ENCODE assay signal across 20 cellular contexts in genomic region chr5:9515451-9515850, GRCh38. TPM values are rescaled to one million over a fixed set of nuclear protein-coding genes. Genes with fewer than 3 reads are reported as not detected.
"Had no signal": no experiment of that assay in that cellular context is flagged by ENCODE, and none has a peak within 500 bp of the region (broad histone marks: within the 10 kb centered on the region; RNA-seq: fewer than 3 reads in every experiment).

No MANE protein-coding gene starts in this region.

- H3K4me1 Mint-ChIP-seq: immature natural killer cell had no signal

- H3K36me3 ChIP-seq: neural progenitor cell, ovary, right lobe of liver, stomach, thoracic aorta, transverse colon had no signal

- H3K27ac ChIP-seq: dorsolateral prefrontal cortex, neural progenitor cell, ovary, right lobe of liver, skin epidermis, stomach, thoracic aorta, transverse colon had no signal

- H3K9me3 ChIP-seq: mucosa of descending colon, ovary, right lobe of liver, stomach, thoracic aorta, transverse colon had no signal

- H3K36me3 Mint-ChIP-seq: natural killer cell treated with Interleukin-12 subunit alpha and Interleukin-12 subunit beta and Interleukin-15 and Interleukin-18, amount 100 ng/mL, for 72 hours had no signal

- H3K4me3 ChIP-seq: dorsolateral prefrontal cortex, mucosa of descending colon, neural progenitor cell, ovary, right lobe of liver, skin epidermis, stomach, thoracic aorta, transverse colon had no signal

- H3K9me3 Mint-ChIP-seq: neural progenitor cell had no signal

- ATAC-seq: esophagus mucosa; mucosa of descending colon; natural killer cell treated with Interleukin-12 subunit alpha and Interleukin-12 subunit beta and Interleukin-15 and Interleukin-18, amount 100 ng/mL, for 72 hours; right lobe of liver had no signal

- H3K4me3 Mint-ChIP-seq: immature natural killer cell; natural killer cell treated with Interleukin-12 subunit alpha and Interleukin-12 subunit beta and Interleukin-15 and Interleukin-18, amount 100 ng/mL, for 72 hours; neural progenitor cell had no signal

- H3K27ac Mint-ChIP-seq: immature natural killer cell; natural killer cell treated with Interleukin-12 subunit alpha and Interleukin-12 subunit beta and Interleukin-15 and Interleukin-18, amount 100 ng/mL, for 72 hours; neural progenitor cell had no signal

- H3K4me1 ChIP-seq: neural progenitor cell, right lobe of liver, stomach had no signal

- DNase-seq: central memory CD4-positive, alpha-beta T cell; cortex of kidney; dorsolateral prefrontal cortex; effector memory CD4-positive, alpha-beta T cell; immature natural killer cell; mammary epithelial cell; mucosa of descending colon; nucleus accumbens; ovary; right lobe of liver; stimulated activated CD4-positive, alpha-beta T cell treated with anti-CD3 and anti-CD28 coated beads, Interleukin-12 subunit alpha, Interleukin-12 subunit beta, amount 100 ng/mL, for 4 hours; stimulated activated naive CD4-positive, alpha-beta T cell; stomach; substantia nigra; transverse colon had no signal

- H3K27me3 ChIP-seq: neural progenitor cell, ovary, right lobe of liver, stomach, transverse colon had no signal

- H3K27me3 Mint-ChIP-seq: natural killer cell treated with Interleukin-12 subunit alpha and Interleukin-12 subunit beta and Interleukin-15 and Interleukin-18, amount 100 ng/mL, for 72 hours had no signal

RNA-seq across cellular contexts. Expression of gene SEMA5A, which starts 30.4 kb away (rescaled TPM):
- total RNA-seq: natural killer cell treated with Interleukin-12 subunit alpha and Interleukin-12 subunit beta and Interleukin-15 and Interleukin-18, amount 100 ng/mL, for 72 hours had no signal
